ENCODE assay signal across 1 cellular context in genomic region chr16:87740441-87740840, GRCh38.
TF ChIP-seq lines count a peak whose summit lies in the region.

No MANE protein-coding gene starts in this region.

TF ChIP-seq in WTC11, 78 proteins besides CTCF, POLR2A, EP300 and RAD21 (continued from another document):
- TF ChIP-seq ATF1 (CRISPR knock-in tag; IDR thresholded peaks at IDR 0.05), result no peak
- no peak for TF ChIP-seq EMX1 (CRISPR knock-in tag; IDR thresholded peaks at IDR 0.05)
- TF ChIP-seq SMAD3 (CRISPR knock-in tag; IDR thresholded peaks at IDR 0.05; ENCODE audit: borderline replicate concordance), result no peak
- no peak for TF ChIP-seq HMGA2 (CRISPR knock-in tag; IDR thresholded peaks at IDR 0.05)
- TF ChIP-seq ZNF138 (CRISPR knock-in tag; conservative IDR thresholded peaks at IDR 0.05), result no peak
- TF ChIP-seq NR3C1 (CRISPR knock-in tag; conservative IDR thresholded peaks at IDR 0.05; ENCODE audit: low read depth), result no peak
